In the genomic region with DNA sequence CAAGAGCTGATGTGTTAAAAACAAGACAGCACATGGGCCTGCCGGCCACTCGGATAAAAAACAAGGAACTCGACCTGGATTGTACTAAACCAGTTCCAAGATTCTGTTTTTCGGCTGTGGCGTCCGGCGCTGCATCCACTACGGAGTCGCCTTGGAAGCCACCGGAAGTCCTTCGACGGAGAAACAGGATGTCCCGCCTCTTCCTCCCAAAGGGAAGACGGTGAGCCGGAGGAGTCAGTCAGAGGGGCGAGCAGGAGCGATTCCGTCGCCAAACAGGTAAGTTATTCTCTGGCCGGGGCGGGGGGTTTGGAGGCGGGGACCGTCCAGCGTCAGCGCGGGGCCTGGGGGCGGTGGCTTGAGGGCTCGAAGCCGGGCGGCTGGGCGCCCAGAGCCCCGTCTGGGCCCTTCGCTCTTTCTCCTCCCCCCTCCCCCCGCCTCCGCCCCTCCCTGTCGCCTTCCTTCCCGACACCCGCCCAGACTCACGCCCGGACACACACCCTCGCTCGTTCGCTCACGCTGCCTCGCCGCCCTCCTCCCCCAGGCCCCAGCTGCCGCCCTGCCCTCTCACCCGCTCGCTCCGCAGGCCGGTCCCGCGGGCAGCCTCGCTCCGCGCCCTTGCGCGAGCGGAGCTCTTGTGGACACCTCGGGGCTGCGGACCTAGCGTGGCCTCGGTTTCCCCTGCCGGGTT, we compare ENCODE assay signal across 8 cellular contexts. TPM values are rescaled to one million over a fixed set of nuclear protein-coding genes. Genes with fewer than 3 reads are reported as not detected.
DNase-seq lines count a peak whose midpoint lies in the region; TF ChIP-seq lines count a peak whose summit lies in the region.

A gene with protein sequence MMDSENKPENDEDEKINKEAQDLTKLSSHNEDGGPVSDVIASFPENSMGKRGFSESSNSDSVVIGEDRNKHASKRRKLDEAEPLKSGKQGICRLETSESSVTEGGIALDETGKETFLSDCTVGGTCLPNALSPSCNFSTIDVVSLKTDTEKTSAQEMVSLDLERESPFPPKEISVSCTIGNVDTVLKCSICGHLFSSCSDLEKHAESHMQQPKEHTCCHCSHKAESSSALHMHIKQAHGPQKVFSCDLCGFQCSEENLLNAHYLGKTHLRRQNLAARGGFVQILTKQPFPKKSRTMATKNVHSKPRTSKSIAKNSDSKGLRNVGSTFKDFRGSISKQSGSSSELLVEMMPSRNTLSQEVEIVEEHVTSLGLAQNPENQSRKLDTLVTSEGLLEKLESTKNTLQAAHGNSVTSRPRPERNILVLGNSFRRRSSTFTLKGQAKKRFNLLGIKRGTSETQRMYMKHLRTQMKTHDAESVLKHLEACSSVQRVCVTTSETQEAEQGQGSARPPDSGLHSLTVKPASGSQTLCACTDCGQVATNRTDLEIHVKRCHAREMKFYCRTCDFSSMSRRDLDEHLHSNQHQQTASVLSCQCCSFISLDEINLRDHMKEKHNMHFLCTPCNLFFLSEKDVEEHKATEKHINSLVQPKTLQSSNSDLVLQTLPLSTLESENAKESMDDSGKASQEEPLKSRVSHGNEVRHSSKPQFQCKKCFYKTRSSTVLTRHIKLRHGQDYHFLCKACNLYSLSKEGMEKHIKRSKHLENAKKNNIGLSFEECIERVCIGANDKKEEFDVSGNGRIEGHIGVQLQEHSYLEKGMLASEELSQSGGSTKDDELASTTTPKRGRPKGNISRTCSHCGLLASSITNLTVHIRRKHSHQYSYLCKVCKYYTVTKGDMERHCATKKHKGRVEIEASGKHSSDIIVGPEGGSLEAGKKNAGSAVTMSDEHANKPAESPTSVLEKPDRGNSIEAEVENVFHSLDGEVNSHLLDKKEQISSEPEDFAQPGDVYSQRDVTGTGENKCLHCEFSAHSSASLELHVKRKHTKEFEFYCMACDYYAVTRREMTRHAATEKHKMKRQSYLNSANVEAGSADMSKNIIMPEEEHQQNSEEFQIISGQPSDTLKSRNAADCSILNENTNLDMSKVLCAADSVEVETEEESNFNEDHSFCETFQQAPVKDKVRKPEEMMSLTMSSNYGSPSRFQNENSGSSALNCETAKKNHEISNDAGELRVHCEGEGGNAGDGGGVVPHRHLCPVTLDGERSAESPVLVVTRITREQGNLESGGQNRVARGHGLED (N-terminal part only) (plus strand): TSS at position 209 of the 688 bp plus-strand sequence. CDS start 33,150 bp downstream, outside the sequence.

- H3K27ac Mint-ChIP-seq in H9 (peak within 1 kb of the TSS; percentile 94 to 99 (median 98); a peak in 6 of 7 replicates), nephron progenitor cell (peak within 1 kb of the TSS; percentile 99)

- H2BK20ac ChIP-seq in H9 (ENCODE audit: low read depth, low read length, poor library complexity, severe bottlenecking) = no peak within 1 kb of the TSS

- peak within 1 kb of the TSS; percentile 90 for H2AFZ ChIP-seq in H9 (ENCODE audit: low read length)

- peaks cover 0 to 20% (median 14%) of the 10 kb centered on the region in 4 donors for H3K36me3 ChIP-seq in stomach

- no peak within 1 kb of the TSS for H4K91ac ChIP-seq in H9 (ENCODE audit: insufficient read length, low read depth, low read length)

- H2AK5ac ChIP-seq in H9 (ENCODE audit: insufficient read length, low read length) = no peak within 1 kb of the TSS

- no peak within 1 kb of the TSS; the same call in 1 of the 2 replicates for H3K4ac ChIP-seq in H9 (ENCODE audit: low read depth, low read length)

- H3K36me3 Mint-ChIP-seq in H9 (ENCODE audit: insufficient read depth in 1 of 3, low read depth in 3 of 3) (peaks cover 0 to 29% (median 14%) of the 10 kb centered on the region in 3 experiments; a peak in 6 of 7 replicates), nephron progenitor cell (ENCODE audit: low read depth) (peaks cover 35% of the 10 kb centered on the region)

- H3K79me1 ChIP-seq in H9 (ENCODE audit: insufficient read depth, low read depth, low read length, poor library complexity, severe bottlenecking) = peaks cover 5% of the 10 kb centered on the region

- no CpG with 5 or more reads among the region's 64 CpGs for WGBS in H9 (ENCODE audit: extremely low coverage, insufficient read length, low lambda C conversion rate)
- 0 to 2% (median 1%) methylated on average over 17 to 64 of the region's 64 CpGs for WGBS in stomach, 5 donors

- TF ChIP-seq CTCF in H9 (conservative IDR thresholded peaks at IDR 0.05) = no peak
- no peak for TF ChIP-seq CTCF in nephron progenitor cell (IDR thresholded peaks at IDR 0.05)
- TF ChIP-seq CTCF in stomach (IDR thresholded peaks at IDR 0.05) = no peak

- peak within 1 kb of the TSS; percentile 90 for H3K4me2 ChIP-seq in H9 (ENCODE audit: insufficient read depth, insufficient read length, low read length)

- intact Hi-C loops in stomach (cut with DNase I; ENCODE audit: low total_unique reads) = no loop called here

- peak within 1 kb of the TSS; percentile 59 for H2BK5ac ChIP-seq in H9 (ENCODE audit: insufficient read length, low read length)

- peak; percentile 93 for DNase-seq in ELR (ENCODE audit: low read depth)
- peak; percentile 95 for DNase-seq in H9
- DNase-seq in M059J (ENCODE audit: low read depth) = peak; percentile 90
- DNase-seq in activated T-helper 9 cell treated with anti-CD3 and anti-CD28 coated beads, Interleukin-2, amount 50 U/mL, for 16 hours (ENCODE audit: low read depth) = peak; percentile 77
- DNase-seq in fibroblast of the conjunctiva (ENCODE audit: low read depth) = peak; percentile 75
- peak; percentile 89 for DNase-seq in nephron progenitor cell
- DNase-seq in stomach = peak; percentile 87

- H3K18ac ChIP-seq in H9 (ENCODE audit: insufficient read length, low read depth, low read length) = peak within 1 kb of the TSS; percentile 79

- peak within 1 kb of the TSS; percentile 90 to 95 (median 93) for H3K4me3 ChIP-seq in stomach

- peaks cover 2% of the 10 kb centered on the region; the same call in 1 of the 2 replicates for H3K79me2 ChIP-seq in H9 (ENCODE audit: insufficient read depth, low read length)

- H3K4me1 Mint-ChIP-seq in H9 (peaks cover 14% of the 10 kb centered on the region in 2 experiments), nephron progenitor cell (peaks cover 40% of the 10 kb centered on the region)

- peak within 1 kb of the TSS; percentile 91 to 93 for H3K4me3 Mint-ChIP-seq in H9
- peak within 1 kb of the TSS; percentile 95 for H3K4me3 Mint-ChIP-seq in nephron progenitor cell

- H3K9ac ChIP-seq in H9 (ENCODE audit: extremely low read depth, insufficient read length, low read length) = peak within 1 kb of the TSS; percentile 92

- no peaks in the 10 kb centered on the region for H3K27me3 ChIP-seq in H9 (ENCODE audit: insufficient read depth, low read length)
- no peaks in the 10 kb centered on the region for H3K27me3 ChIP-seq in stomach

- H3K9me3 Mint-ChIP-seq in H9 (no peaks in the 10 kb centered on the region; a peak in 1 of 5 replicates), nephron progenitor cell (no peaks in the 10 kb centered on the region)

- H4K5ac ChIP-seq in H9 (ENCODE audit: insufficient read length, low read depth, low read length) = no peak within 1 kb of the TSS

- TF ChIP-seq EP300 in stomach (IDR thresholded peaks at IDR 0.05) = no peak

- H4K20me1 ChIP-seq in H9 (ENCODE audit: control insufficient read depth, insufficient read depth, insufficient read length) = no peaks in the 10 kb centered on the region

- H3K9me3 ChIP-seq in H9 (ENCODE audit: control insufficient read depth, low read depth, low read length) = no peaks in the 10 kb centered on the region
- H3K9me3 ChIP-seq in stomach = no peaks in the 10 kb centered on the region

- no peak within 1 kb of the TSS for H3T11ph ChIP-seq in H9 (ENCODE audit: low read length)

- H2BK12ac ChIP-seq in H9 (ENCODE audit: insufficient read length, low read depth, low read length) = no peak within 1 kb of the TSS

- peak; percentile 56 for TF ChIP-seq POLR2A in Raji (IDR thresholded peaks at IDR 0.05; ENCODE audit: insufficient read depth, low read depth, low read length)
- TF ChIP-seq POLR2A in stomach (IDR thresholded peaks at IDR 0.05) = peak in 1 of 4 donors; percentile 21

- H3K23ac ChIP-seq in H9 (ENCODE audit: insufficient read length, low read depth, low read length) = no peak within 1 kb of the TSS

- no peak within 1 kb of the TSS for H3K56ac ChIP-seq in H9 (ENCODE audit: insufficient read length, low read depth, low read length)

- H3K4me1 ChIP-seq in H9 (ENCODE audit: insufficient read depth, low read length) (no peaks in the 10 kb centered on the region), stomach (peaks cover 14 to 33% (median 29%) of the 10 kb centered on the region in 4 donors)

- peaks cover 6% of the 10 kb centered on the region for H3K23me2 ChIP-seq in H9 (ENCODE audit: insufficient read length, low read depth, low read length, poor library complexity, severe bottlenecking)

- no peak within 1 kb of the TSS for H2BK120ac ChIP-seq in H9 (ENCODE audit: low read depth, low read length, poor library complexity, severe bottlenecking)

- H4K8ac ChIP-seq in H9 (replicated peaks; ENCODE audit: insufficient read length, low read depth, low read length) = peak within 1 kb of the TSS; percentile 43

- H3K27ac ChIP-seq in H9 (ENCODE audit: insufficient read length, low read depth, low read length) (peak within 1 kb of the TSS; percentile 20), stomach (peak within 1 kb of the TSS; percentile 92 to 99 (median 98))

- H2BK15ac ChIP-seq in H9 (ENCODE audit: low read depth, low read length) = no peak within 1 kb of the TSS

- H3K14ac ChIP-seq in H9 (ENCODE audit: insufficient read depth, low read length) = peak within 1 kb of the TSS; percentile 74

- no peaks in the 10 kb centered on the region; the same call in 1 of the 2 replicates for H3K27me3 Mint-ChIP-seq in H9 (ENCODE audit: low read depth)
- H3K27me3 Mint-ChIP-seq in nephron progenitor cell (ENCODE audit: low read depth, poor library complexity) = no peaks in the 10 kb centered on the region

RNA-seq across cellular contexts. Expression of the gene that starts here (rescaled TPM):
- total RNA-seq in H9 (2021) (8.2 and 8.7 TPM in 2 replicates), stomach (10 to 100 TPM; 10.7 to 49.0 (median 32.1) TPM)
- 4.7 and 5.9 TPM in 2 replicates for total RNA-seq in M059J (2014; rRNA removed; shearing (Covaris generic))
- polyA plus RNA-seq in stomach = 1 to 10 TPM; 2.1 to 2.4 (median 2.2) TPM

Comparison
In these comparisons a context has a peak if more than half of its experiments do, and no peak if none do; other contexts are left out.
1. Peak in every context shown above with its lines: DNase-seq, H3K4me3 ChIP-seq and H3K27ac ChIP-seq.